8 cellular contexts compared by ENCODE assay signal in genomic region chr5:139560752-139561654, GRCh38.
DNase-seq lines count a peak whose midpoint lies in the region; ATAC-seq lines count a peak whose summit lies in the region.

UBE2D2 (plus strand) TSS chr5:139561339; CDS start chr5:139561792, 453 bp downstream.

- DNase-seq in AG20443 (ENCODE audit: low spot score) (peak; percentile 99), NCI-H446 treated with DMSO at 0.1 percent for 48 hours (lab: John Stamatoyannopoulos, UW) (peak; percentile 90), iris pigment epithelial cell (ENCODE audit: low read depth) (peak; percentile 99)
- peak; percentile 94 for DNase-seq in central memory CD8-positive, alpha-beta T cell (ENCODE audit: low spot score in 2 of 2)
- peak; percentile 93 to 96 for DNase-seq in stimulated activated CD4-positive, alpha-beta T cell treated with anti-CD3 and anti-CD28 coated beads, Interleukin-12 subunit alpha, Interleukin-12 subunit beta, amount 100 ng/mL, for 24 hours (ENCODE audit: low read depth in 2 of 2)

- H3K9me3 Mint-ChIP-seq in central memory CD8-positive, alpha-beta T cell, result no peaks in the 10 kb centered on the region

- peaks cover 29% of the 10 kb centered on the region for H3K4me1 Mint-ChIP-seq in central memory CD8-positive, alpha-beta T cell

- peak within 1 kb of the TSS; percentile 95 for H3K4me3 Mint-ChIP-seq in central memory CD8-positive, alpha-beta T cell

- no peaks in the 10 kb centered on the region for H3K27me3 Mint-ChIP-seq in central memory CD8-positive, alpha-beta T cell

- peak; percentile 73 for ATAC-seq in GM19043 (IDR thresholded peaks at IDR 0.05; ENCODE audit: low read depth, unreplicated experiment)
- peak; percentile 86 for ATAC-seq in HG03354 (IDR thresholded peaks at IDR 0.05; ENCODE audit: poor library complexity, severe bottlenecking, unreplicated experiment)
- peak; percentile 92 to 96 for ATAC-seq in activated CD4-positive, CD25-positive, alpha-beta regulatory T cell treated with anti-CD3 and anti-CD28 coated beads, Interleukin-2, amount 50 U/mL, for 24 hours
- ATAC-seq in central memory CD8-positive, alpha-beta T cell (replicated peaks; ENCODE audit: extremely low read depth, poor library complexity, severe bottlenecking), result peak; percentile 89

- H3K27ac Mint-ChIP-seq in central memory CD8-positive, alpha-beta T cell (ENCODE audit: low read depth), result peak within 1 kb of the TSS; percentile 95

- peaks cover 26% of the 10 kb centered on the region for H3K36me3 Mint-ChIP-seq in central memory CD8-positive, alpha-beta T cell (ENCODE audit: insufficient read depth)

Comparison
In these comparisons a context has a peak if more than half of its experiments do, and no peak if none do; other contexts are left out.
1. Peak in every context shown above with its lines: DNase-seq and ATAC-seq.